In genomic region chr17:48587276-48588073, GRCh38 we compare ENCODE assay signal across 14 cellular contexts. TPM values are rescaled to one million over a fixed set of nuclear protein-coding genes. Genes with fewer than 3 reads are reported as not detected.
A peak's percentile ranks its signal among the peaks of the same experiment; 100 is the strongest.
DNase-seq lines count a peak whose midpoint lies in the region; ATAC-seq, FAIRE-seq and TF ChIP-seq lines count a peak whose summit lies in the region.
"Had no signal": no experiment of that assay in that cellular context is flagged by ENCODE, and none has a peak within 500 bp of the region (broad histone marks: within the 10 kb centered on the region; RNA-seq: fewer than 3 reads in every experiment).

No MANE protein-coding gene starts in this region.

- H3K9me3 ChIP-seq in hepatocyte (ENCODE audit: low read depth): no peaks in the 10 kb centered on the region
- no peaks in the 10 kb centered on the region for H3K9me3 ChIP-seq in transverse colon
- H3K9me3 ChIP-seq: HAP-1, psoas muscle had no signal

- H3K4me1 ChIP-seq in hepatocyte (ENCODE audit: insufficient read depth) (peaks cover 3% of the 10 kb centered on the region), transverse colon (peaks cover 9 to 83% (median 53%) of the 10 kb centered on the region in 4 donors)

- TF ChIP-seq CTCF in hepatocyte (IDR thresholded peaks at IDR 0.05; ENCODE audit: poor library complexity): no peak
- TF ChIP-seq CTCF in transverse colon (IDR thresholded peaks at IDR 0.05): no peak

- no peaks in the 10 kb centered on the region for H3K9me2 ChIP-seq in hepatocyte (replicated peaks; ENCODE audit: insufficient read depth)

- no peaks in the 10 kb centered on the region for H3K9me3 Mint-ChIP-seq in activated CD4-positive, alpha-beta T cell treated with anti-CD3 and anti-CD28 coated beads, Interleukin-2, amount 10 ng/mL, durations not matched to agents 24 days and 14 days

- H4K20me1 ChIP-seq in hepatocyte (ENCODE audit: insufficient read depth, poor library complexity, severe bottlenecking): no peaks in the 10 kb centered on the region

- H3K4me3 Mint-ChIP-seq in activated CD4-positive, alpha-beta T cell treated with anti-CD3 and anti-CD28 coated beads, Interleukin-2, amount 10 ng/mL, durations not matched to agents 24 days and 14 days: peak overlapping the region; percentile 39

- H3K79me2 ChIP-seq in hepatocyte: peaks cover 20% of the 10 kb centered on the region

- H3K36me3 ChIP-seq in hepatocyte (replicated peaks; ENCODE audit: insufficient read depth, low read depth) (no peaks in the 10 kb centered on the region), transverse colon (no peaks in the 10 kb centered on the region)
- H3K36me3 ChIP-seq: HAP-1 had no signal

- no peak overlapping the region for H3K4me3 ChIP-seq in hepatocyte
- H3K4me3 ChIP-seq in transverse colon: peak overlapping the region in 3 of 4 donors; percentile 38 to 64 (median 41)
- H3K4me3 ChIP-seq: HAP-1 had no signal

- no peak overlapping the region for H3K27ac Mint-ChIP-seq in activated CD4-positive, alpha-beta T cell treated with anti-CD3 and anti-CD28 coated beads, Interleukin-2, amount 10 ng/mL, durations not matched to agents 24 days and 14 days

- H3K27ac ChIP-seq in hepatocyte: peak overlapping the region; percentile 36
- peak overlapping the region; percentile 89 to 95 (median 92) for H3K27ac ChIP-seq in transverse colon
- H3K27ac ChIP-seq: psoas muscle had no signal

- H3K36me3 Mint-ChIP-seq in activated CD4-positive, alpha-beta T cell treated with anti-CD3 and anti-CD28 coated beads, Interleukin-2, amount 10 ng/mL, durations not matched to agents 24 days and 14 days (ENCODE audit: low read depth): peaks cover 3% of the 10 kb centered on the region

- ATAC-seq in GM21529 (IDR thresholded peaks at IDR 0.05; ENCODE audit: unreplicated experiment): no peak
- ATAC-seq: psoas muscle had no signal

- 41% methylated on average over 5 of the region's 5 CpGs for WGBS in hepatocyte (ENCODE audit: low lambda C conversion rate, missing lambda C conversion rate)
- 23 to 45% methylated on average over 3 to 5 of the region's 5 CpGs for WGBS in transverse colon (ENCODE audit: low coverage in 1 of 2), 2 donors

- no peak for DNase-seq in activated CD4-positive, alpha-beta T cell treated with anti-CD3 and anti-CD28 coated beads, Interleukin-2, amount 10 ng/mL, durations not matched to agents 24 days and 14 days
- no peak for DNase-seq in activated CD4-positive, alpha-beta T cell treated with anti-CD3 and anti-CD28 coated beads for 4 hours
- DNase-seq in OCI-M1 (lab: John Stamatoyannopoulos, UW) (peak; percentile 58), hepatocyte (ENCODE audit: low spot score) (no peak), transverse colon (no peak), globus pallidus (ENCODE audit: low spot score) (no peak), GM12891 (ENCODE audit: insufficient read length, low spot score) (no peak)
- DNase-seq: activated CD8-positive, alpha-beta memory T cell treated with anti-CD3 and anti-CD28 coated beads, Interleukin-2, amount 50 U/mL, for 4 hours; psoas muscle had no signal

- peaks cover 92% of the 10 kb centered on the region for H3K27me3 ChIP-seq in hepatocyte
- peaks cover 3% of the 10 kb centered on the region for H3K27me3 ChIP-seq in transverse colon

- TF ChIP-seq POLR2A in transverse colon (IDR thresholded peaks at IDR 0.05) (no peak), GM12891 (IDR thresholded peaks at IDR 0.05; ENCODE audit: low read depth, low read length) (no peak)

- no peak overlapping the region for H2AFZ ChIP-seq in hepatocyte

- H3K4me1 Mint-ChIP-seq in activated CD4-positive, alpha-beta T cell treated with anti-CD3 and anti-CD28 coated beads, Interleukin-2, amount 10 ng/mL, durations not matched to agents 24 days and 14 days: peaks cover 56% of the 10 kb centered on the region

- TF ChIP-seq EP300 in transverse colon (IDR thresholded peaks at IDR 0.05; ENCODE audit: low read depth): no peak

- intact Hi-C loops in activated CD4-positive, alpha-beta T cell treated with anti-CD3 and anti-CD28 coated beads, Interleukin-2, amount 10 ng/mL, durations not matched to agents 24 days and 14 days (cut with micrococcal nuclease): no loop called here
- intact Hi-C loops in transverse colon (cut with DNase I; ENCODE audit: low total_unique reads): no loop called here

- FAIRE-seq in GM12891 (lab: Jason Lieb, UNC): no peak
- FAIRE-seq: HTR-8/SVneo had no signal

- in situ Hi-C loops in transverse colon (cut with MboI; ENCODE audit: low pct_ligation_motif_present in 1 of 4, low pct_unique_long_range_greater_than_20kb in 1 of 4, low sequenced_read_pairs in 3 of 4): no loop called here

- peaks cover 82% of the 10 kb centered on the region for H3K27me3 Mint-ChIP-seq in activated CD4-positive, alpha-beta T cell treated with anti-CD3 and anti-CD28 coated beads, Interleukin-2, amount 10 ng/mL, durations not matched to agents 24 days and 14 days

- H3K4me2 ChIP-seq in hepatocyte: peak overlapping the region; percentile 93

TF ChIP-seq in GM12891, 5 proteins besides CTCF, POLR2A, EP300 and RAD21:
- TF ChIP-seq POLR2AphosphoS5 (IDR thresholded peaks at IDR 0.05; ENCODE audit: low read depth, low read length) (no peak), SPI1 (IDR thresholded peaks at IDR 0.05; ENCODE audit: low read depth, low read length) (no peak), POU2F2 (IDR thresholded peaks at IDR 0.05; ENCODE audit: low read depth, low read length) (no peak), TAF1 (IDR thresholded peaks at IDR 0.05; ENCODE audit: low read depth, low read length) (no peak), PAX5 (IDR thresholded peaks at IDR 0.05; ENCODE audit: insufficient read depth, low read length, severe bottlenecking) (no peak)

RNA-seq across cellular contexts. Expression of gene HOXB3, which starts 2.6 kb away (rescaled TPM):
- 3.6 and 3.7 TPM in 2 replicates for total RNA-seq in activated CD4-positive, alpha-beta T cell treated with anti-CD3 and anti-CD28 coated beads, Interleukin-2, amount 10 ng/mL, durations not matched to agents 24 days and 14 days
- total RNA-seq in hepatocyte (1.8 and 5.9 TPM in 2 replicates), transverse colon (10 to 100 TPM; 25.7 to 57.1 (median 34.9) TPM)
- 1.8 and 4.0 TPM in 2 replicates for polyA plus RNA-seq in hepatocyte
- 6.2 TPM for polyA plus RNA-seq in GM12891 (2012; ENCODE audit: low read depth, missing spikeins)
- polyA plus RNA-seq: BJ had no signal

RNA-seq across cellular contexts. Expression of gene HOXB5, which starts 6.1 kb away (rescaled TPM):
- total RNA-seq in activated CD4-positive, alpha-beta T cell treated with anti-CD3 and anti-CD28 coated beads, Interleukin-2, amount 10 ng/mL, durations not matched to agents 24 days and 14 days: not detected in 2 replicates
- 0.27 and 0.36 TPM in 2 replicates for total RNA-seq in hepatocyte
- 3.3 and 4.4 TPM in 2 replicates for polyA plus RNA-seq in hepatocyte
- 10 to 100 TPM; 10.5 to 35.4 (median 18.7) TPM for total RNA-seq in transverse colon
- not detected for polyA plus RNA-seq in GM12891 (2012; ENCODE audit: low read depth, missing spikeins)
- total RNA-seq: chondrocyte had no signal
- polyA plus RNA-seq: BJ had no signal

RNA-seq across cellular contexts. Expression of gene HOXB4, which starts 9.3 kb away (rescaled TPM):
- 3.1 and 3.6 TPM in 2 replicates for total RNA-seq in activated CD4-positive, alpha-beta T cell treated with anti-CD3 and anti-CD28 coated beads, Interleukin-2, amount 10 ng/mL, durations not matched to agents 24 days and 14 days
- total RNA-seq in hepatocyte: 1.4 and 2.2 TPM in 2 replicates
- 1.8 and 2.0 TPM in 2 replicates for polyA plus RNA-seq in hepatocyte
- 1 to 10 TPM in 3 of 4 donors, not detected in 1; 1.9 to 4.8 (median 2.0) TPM for total RNA-seq in transverse colon
- 2.6 TPM for polyA plus RNA-seq in GM12891 (2012; ENCODE audit: low read depth, missing spikeins)
- total RNA-seq: chondrocyte had no signal
- polyA plus RNA-seq: BJ had no signal

RNA-seq across cellular contexts. Expression of gene HOXB6, which starts 17.3 kb away (rescaled TPM):
- 0.33 and 0.36 TPM in 2 replicates for total RNA-seq in activated CD4-positive, alpha-beta T cell treated with anti-CD3 and anti-CD28 coated beads, Interleukin-2, amount 10 ng/mL, durations not matched to agents 24 days and 14 days
- total RNA-seq in hepatocyte (4.1 and 4.8 TPM in 2 replicates), transverse colon (10 to 100 TPM; 42.7 to 78.4 (median 62.5) TPM)
- 7.7 and 12.9 TPM in 2 replicates for polyA plus RNA-seq in hepatocyte
- 0.12 TPM for polyA plus RNA-seq in GM12891 (2012; ENCODE audit: low read depth, missing spikeins)
- total RNA-seq: chondrocyte had no signal
- polyA plus RNA-seq: BJ had no signal

RNA-seq across cellular contexts. Expression of gene HOXB7, which starts 23.3 kb away (rescaled TPM):
- total RNA-seq in activated CD4-positive, alpha-beta T cell treated with anti-CD3 and anti-CD28 coated beads, Interleukin-2, amount 10 ng/mL, durations not matched to agents 24 days and 14 days: 0.30 and 0.36 TPM in 2 replicates
- total RNA-seq in hepatocyte (4.1 and 6.7 TPM in 2 replicates), transverse colon (10 to 100 TPM in 3 of 4 donors, not detected in 1; 11.2 to 20.9 (median 16.7) TPM)
- polyA plus RNA-seq in hepatocyte: 13.7 and 15.9 TPM in 2 replicates
- polyA plus RNA-seq in GM12891 (2012; ENCODE audit: low read depth, missing spikeins): 2.3 TPM
- total RNA-seq: chondrocyte had no signal
- polyA plus RNA-seq: BJ had no signal
